18 cellular contexts compared by ENCODE assay signal in the genomic region with DNA sequence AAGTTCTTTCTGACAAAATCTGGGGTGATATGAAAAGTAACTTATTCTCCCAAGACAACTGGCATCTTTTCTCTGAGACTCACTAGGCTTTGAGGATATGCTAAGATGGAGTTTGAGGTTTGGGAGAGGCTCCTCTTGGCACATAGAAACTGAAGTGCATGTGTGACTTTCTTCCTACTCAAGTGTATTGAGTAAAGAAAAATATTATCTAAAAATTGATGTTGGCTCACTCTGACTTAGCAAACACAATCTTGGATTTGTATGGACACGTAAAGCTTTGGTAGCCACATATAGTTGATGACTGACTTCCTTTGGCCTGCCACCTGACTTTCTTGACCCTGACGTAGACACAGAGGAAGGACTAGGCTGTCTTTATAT.
"Had no signal": no experiment of that assay in that cellular context is flagged by ENCODE, and none has a peak within 500 bp of the region (broad histone marks: within the 10 kb centered on the region; RNA-seq: fewer than 3 reads in every experiment).

No MANE protein-coding gene starts in this region.

- H3K4me3 Mint-ChIP-seq: dendritic cell treated with granulocyte-macrophage colony-stimulating factor and Interleukin-4, amounts not matched to agents 40 ng/mL and 50 ng/mL, for 4 days; naive thymus-derived CD8-positive, alpha-beta T cell; T-helper 17 cell had no signal

- H3K9me3 ChIP-seq: esophagus muscularis mucosa, heart right ventricle, left ventricle myocardium inferior, mucosa of descending colon, suprapubic skin, transverse colon, vagina had no signal

- H3K27me3 Mint-ChIP-seq: dendritic cell treated with granulocyte-macrophage colony-stimulating factor and Interleukin-4, amounts not matched to agents 40 ng/mL and 50 ng/mL, for 4 days; naive thymus-derived CD8-positive, alpha-beta T cell; T-helper 17 cell had no signal

- H3K4me3 ChIP-seq: esophagus muscularis mucosa, heart right ventricle, left ventricle myocardium inferior, mucosa of descending colon, suprapubic skin, transverse colon, vagina had no signal

- H3K9me3 Mint-ChIP-seq: dendritic cell treated with granulocyte-macrophage colony-stimulating factor and Interleukin-4, amounts not matched to agents 40 ng/mL and 50 ng/mL, for 4 days had no signal

- H3K4me1 ChIP-seq: suprapubic skin, transverse colon, vagina had no signal

- H3K27ac Mint-ChIP-seq: dendritic cell treated with granulocyte-macrophage colony-stimulating factor and Interleukin-4, amounts not matched to agents 40 ng/mL and 50 ng/mL, for 4 days; naive thymus-derived CD8-positive, alpha-beta T cell; T-helper 17 cell had no signal

- H3K27me3 ChIP-seq: esophagus muscularis mucosa, heart right ventricle, suprapubic skin, transverse colon, vagina had no signal

- H3K36me3 ChIP-seq: esophagus muscularis mucosa, heart right ventricle, left ventricle myocardium inferior, suprapubic skin, transverse colon, vagina, WERI-Rb-1 had no signal

- ATAC-seq: heart right ventricle; mucosa of descending colon; naive thymus-derived CD8-positive, alpha-beta T cell; stimulated activated naive CD8-positive, alpha-beta T cell treated with anti-CD3 and anti-CD28 coated beads, Interleukin-15, Interleukin-2, amounts not matched to agents 100 U/mL and 50 U/mL, for 24 hours; T-helper 17 cell had no signal

- H3K27ac ChIP-seq: esophagus muscularis mucosa, heart right ventricle, left ventricle myocardium inferior, suprapubic skin, transverse colon, vagina, WERI-Rb-1 had no signal

- DNase-seq: activated CD4-positive, alpha-beta T cell treated with anti-CD3 and anti-CD28 coated beads for 1 hour; activated naive CD4-positive, alpha-beta T cell; activated T-cell treated with anti-CD3 and anti-CD28 coated beads for 4 hours; effector CD8-positive, alpha-beta T cell; heart right ventricle; left ventricle myocardium inferior; mucosa of descending colon; naive thymus-derived CD8-positive, alpha-beta T cell; posterior cingulate gyrus; retina; stimulated activated naive CD8-positive, alpha-beta T cell treated with anti-CD3 and anti-CD28 coated beads, Interleukin-15, Interleukin-2, amounts not matched to agents 100 U/mL and 50 U/mL, for 24 hours; T-helper 17 cell; transverse colon; WERI-Rb-1 had no signal

- H3K4me1 Mint-ChIP-seq: naive thymus-derived CD8-positive, alpha-beta T cell; T-helper 17 cell had no signal
